ENCODE assay signal across 22 cellular contexts in genomic region chr10:121281576-121281975, GRCh38.
"Had no signal": no experiment of that assay in that cellular context is flagged by ENCODE, and none has a peak within 500 bp of the region (broad histone marks: within the 10 kb centered on the region; RNA-seq: fewer than 3 reads in every experiment).

No MANE protein-coding gene starts in this region.

- H3K36me3 ChIP-seq: gastroesophageal sphincter, heart right ventricle, right atrium auricular region had no signal

- H3K4me1 Mint-ChIP-seq: activated naive CD8-positive, alpha-beta T cell treated with anti-CD3 and anti-CD28 coated beads, Interleukin-2, amount 10 ng/mL, durations not matched to agents 7 days and 5 days had no signal

- H3K4me3 Mint-ChIP-seq: activated naive CD8-positive, alpha-beta T cell treated with anti-CD3 and anti-CD28 coated beads, Interleukin-2, amount 10 ng/mL, durations not matched to agents 7 days and 5 days; activated T-helper 1 cell treated with anti-CD3 and anti-CD28 coated beads, Interleukin-12 subunit alpha, Interleukin-12 subunit beta, Interleukin-2, Interleukin-4 antibody, amounts not matched to agents 30 ng/mL and 10 ng/mL and 1 ng/mL, durations not matched to agents 14 hours and 24 hours and 36 hours; brain; effector memory CD8-positive, alpha-beta T cell; nephron; type B pancreatic cell had no signal

- H3K27ac Mint-ChIP-seq: activated naive CD8-positive, alpha-beta T cell treated with anti-CD3 and anti-CD28 coated beads, Interleukin-2, amount 10 ng/mL, durations not matched to agents 7 days and 5 days; activated T-helper 1 cell treated with anti-CD3 and anti-CD28 coated beads, Interleukin-12 subunit alpha, Interleukin-12 subunit beta, Interleukin-2, Interleukin-4 antibody, amounts not matched to agents 30 ng/mL and 10 ng/mL and 1 ng/mL, durations not matched to agents 14 hours and 24 hours and 36 hours; brain; effector memory CD8-positive, alpha-beta T cell; nephron; progenitor cell of endocrine pancreas; type B pancreatic cell had no signal

- DNase-seq: activated CD4-positive, alpha-beta T cell treated with anti-CD3 and anti-CD28 coated beads, Interleukin-2, amount 50 U/mL, for 1 hour; activated CD8-positive, alpha-beta memory T cell treated with anti-CD3 and anti-CD28 coated beads for 24 hours; activated naive CD4-positive, alpha-beta T cell; activated naive CD8-positive, alpha-beta T cell treated with anti-CD3 and anti-CD28 coated beads, Interleukin-2, amount 10 ng/mL, durations not matched to agents 7 days and 5 days; dermis blood vessel endothelial cell; effector memory CD8-positive, alpha-beta T cell; heart right ventricle; islet precursor cell; occipital lobe; small intestine; stimulated activated CD4-positive, alpha-beta T cell treated with anti-CD3 and anti-CD28 coated beads, Interleukin-4, amount 100 ng/mL, for 4 hours; stimulated activated CD8-positive, alpha-beta memory T cell treated with anti-CD3 and anti-CD28 coated beads, Interleukin-4, amount 100 ng/mL, for 48 hours; stimulated activated naive CD4-positive, alpha-beta T cell treated with Interleukin-2 at 50 U/mL for 16 hours; SW 1271 had no signal

- H3K9me3 Mint-ChIP-seq: activated naive CD8-positive, alpha-beta T cell treated with anti-CD3 and anti-CD28 coated beads, Interleukin-2, amount 10 ng/mL, durations not matched to agents 7 days and 5 days; nephron; type B pancreatic cell had no signal

- H3K9me3 ChIP-seq: gastroesophageal sphincter, right atrium auricular region had no signal

- H3K4me3 ChIP-seq: gastroesophageal sphincter, heart right ventricle, right atrium auricular region had no signal

- H3K36me3 Mint-ChIP-seq: activated naive CD8-positive, alpha-beta T cell treated with anti-CD3 and anti-CD28 coated beads, Interleukin-2, amount 10 ng/mL, durations not matched to agents 7 days and 5 days; brain had no signal

- H3K27ac ChIP-seq: epithelial cell of prostate, gastroesophageal sphincter, heart right ventricle, right atrium auricular region had no signal

- H3K27me3 ChIP-seq: gastroesophageal sphincter, right atrium auricular region had no signal

- H3K27me3 Mint-ChIP-seq: activated naive CD8-positive, alpha-beta T cell treated with anti-CD3 and anti-CD28 coated beads, Interleukin-2, amount 10 ng/mL, durations not matched to agents 7 days and 5 days; effector memory CD8-positive, alpha-beta T cell; progenitor cell of endocrine pancreas had no signal

- H3K4me1 ChIP-seq: gastroesophageal sphincter had no signal
